In genomic region chr17:40534431-40535189, GRCh38 we compare ENCODE assay signal across 11 cellular contexts. TPM values are rescaled to one million over a fixed set of nuclear protein-coding genes. Genes with fewer than 3 reads are reported as not detected.
DNase-seq lines count a peak whose midpoint lies in the region; TF ChIP-seq lines count a peak whose summit lies in the region.
"Had no signal": no experiment of that assay in that cellular context is flagged by ENCODE, and none has a peak within 500 bp of the region (broad histone marks: within the 10 kb centered on the region; RNA-seq: fewer than 3 reads in every experiment).

No MANE protein-coding gene starts in this region.

- peaks cover 64 to 97% (median 79%) of the 10 kb centered on the region in 4 donors for H3K4me1 Mint-ChIP-seq in CD4-positive, alpha-beta memory T cell

- H3K9me3 Mint-ChIP-seq in CD4-positive, alpha-beta memory T cell = peaks cover 0 to 7% (median 3%) of the 10 kb centered on the region in 8 donors
- H3K9me3 Mint-ChIP-seq: neural progenitor cell had no signal

- peaks cover 90% of the 10 kb centered on the region for H3K4me1 ChIP-seq in CD4-positive, alpha-beta memory T cell (ENCODE audit: insufficient read depth, low read length)
- H3K4me1 ChIP-seq: neural progenitor cell had no signal

- H3K27ac Mint-ChIP-seq in CD4-positive, alpha-beta memory T cell = peak overlapping the region; percentile 93 to 100 (median 98)
- H3K27ac Mint-ChIP-seq: neural progenitor cell had no signal

- no peaks in the 10 kb centered on the region for H3K36me3 ChIP-seq in CD4-positive, alpha-beta memory T cell (ENCODE audit: insufficient read depth, low read length)
- H3K36me3 ChIP-seq: neural progenitor cell had no signal

- CTCF ChIA-PET in CD4-positive, alpha-beta memory T cell (lab: Charles Lee; ENCODE audit: partially characterized antibody) = interaction anchor here (0.8 to 19.9 kb wide), 23 partner anchors 8 to 232 kb away, joined by 3 to 512 read pairs (median 10); partner anchors contain the start of genes CCR7, IGFBP4 and TOP2A

- H3K9me3 ChIP-seq in CD4-positive, alpha-beta memory T cell (ENCODE audit: control insufficient read depth in 1 of 2, low read length in 2 of 2) = no peaks in the 10 kb centered on the region

- H3K27me3 Mint-ChIP-seq in CD4-positive, alpha-beta memory T cell = peaks cover 0 to 2% of the 10 kb centered on the region in 2 donors

- peak overlapping the region in 1 of 2 donors; percentile 50 for H3K4me3 ChIP-seq in CD4-positive, alpha-beta memory T cell (ENCODE audit: low read length in 2 of 2)
- no peak overlapping the region for H3K4me3 ChIP-seq in coronary artery
- H3K4me3 ChIP-seq: neural progenitor cell had no signal

- TF ChIP-seq CTCF in coronary artery (IDR thresholded peaks at IDR 0.05) = no peak

- POLR2A ChIA-PET in CD4-positive, alpha-beta memory T cell (lab: Charles Lee; ENCODE audit: partially characterized antibody) = interaction anchor here (0.9 to 24.9 kb wide), 12 partner anchors 12 to 220 kb away, joined by 3 to 1088 read pairs (median 28); partner anchors contain the start of genes CCR7, IGFBP4 and TOP2A

- H3K27ac ChIP-seq in CD4-positive, alpha-beta memory T cell (ENCODE audit: low read depth, low read length) = peak overlapping the region; percentile 47
- H3K27ac ChIP-seq in epithelial cell of prostate (peak overlapping the region; percentile 73), coronary artery (peak overlapping the region in 1 of 2 donors; percentile 69)
- H3K27ac ChIP-seq: neural progenitor cell had no signal

- H3K4me3 Mint-ChIP-seq in CD4-positive, alpha-beta memory T cell = peak overlapping the region in 1 of 8 donors; percentile 32
- H3K4me3 Mint-ChIP-seq: neural progenitor cell had no signal

- intact Hi-C loops in CD4-positive, alpha-beta memory T cell (cut with micrococcal nuclease) = loop anchor here (5.0 to 10.0 kb wide), 2 partner anchors 232 to 330 kb away; no protein-coding TSS in a partner anchor
- intact Hi-C loops in posterior vena cava (cut with DNase I) = loop anchor here in 1 of 2 donors (5.0 to 10.0 kb wide), 3 partner anchors 92 to 170 kb away; partner anchors contain the start of genes GJD3 and IGFBP4

- peaks cover 0 to 4% of the 10 kb centered on the region in 2 donors for H3K36me3 Mint-ChIP-seq in CD4-positive, alpha-beta memory T cell
- H3K36me3 Mint-ChIP-seq: neural progenitor cell had no signal

- no peak for DNase-seq in CD4-positive, alpha-beta memory T cell
- DNase-seq in HT-29 (ENCODE audit: low spot score) = peak; percentile 44
- no peak for DNase-seq in epithelial cell of prostate (ENCODE audit: low read depth, low spot score)
- DNase-seq in posterior vena cava (ENCODE audit: low spot score) = peak; percentile 71
- no peak for DNase-seq in coronary artery (ENCODE audit: low spot score)
- no peak for DNase-seq in iPS-NIHi11 (ENCODE audit: low spot score)
- no peak for DNase-seq in GM19238 (ENCODE audit: insufficient read length, low spot score)
- DNase-seq: activated CD4-positive, alpha-beta T cell treated with anti-CD3 and anti-CD28 coated beads for 1 hour; GF-D8; NCI-H187 treated with DMSO at 0.1 percent for 48 hours had no signal

- no peaks in the 10 kb centered on the region for H3K27me3 ChIP-seq in CD4-positive, alpha-beta memory T cell (ENCODE audit: insufficient read depth, low read length)
- H3K27me3 ChIP-seq: neural progenitor cell had no signal

RNA-seq across cellular contexts. Expression of gene CCR7, which starts 30.7 kb away (rescaled TPM):
- total RNA-seq in CD4-positive, alpha-beta memory T cell = 100 to 1,000 TPM; 268 to 269 TPM
- polyA plus RNA-seq in CD4-positive, alpha-beta memory T cell = 100 to 1,000 TPM; 436 to 502 TPM
- not detected in 2 replicates for total RNA-seq in HT-29 (2014; rRNA removed; shearing (Covaris generic))
- total RNA-seq in posterior vena cava = under 1 TPM; 0.46 to 0.62 TPM

RNA-seq across cellular contexts. Expression of gene TNS4, which starts 33.2 kb away (rescaled TPM):
- total RNA-seq in CD4-positive, alpha-beta memory T cell = 1 to 10 TPM in 1 of 2 experiments, under 1 TPM in 1; 0.25 to 1.8 TPM
- polyA plus RNA-seq in CD4-positive, alpha-beta memory T cell = under 1 TPM; 0.18 to 0.33 TPM
- total RNA-seq in HT-29 (2014; rRNA removed; shearing (Covaris generic)) = 148 and 187 TPM in 2 replicates
- total RNA-seq in posterior vena cava = under 1 TPM; 0.14 to 0.38 TPM

Comparison
In these comparisons a context has a peak if more than half of its experiments do, and no peak if none do; other contexts are left out.
1. DNase-seq: peak in HT-29 (single experiment) and posterior vena cava (single experiment); none in CD4-positive, alpha-beta memory T cell (0 of 5), epithelial cell of prostate (single experiment), coronary artery (single experiment), iPS-NIHi11 (single experiment) and GM19238 (single experiment).
2. RNA of gene CCR7, which starts 30.7 kb away (total RNA-seq): 268 to 269 TPM in CD4-positive, alpha-beta memory T cell; 0.46 to 0.62 TPM in posterior vena cava and not detected in HT-29; every median in the first group is over 100 times any median in the second.
3. RNA of gene TNS4, which starts 33.2 kb away (total RNA-seq): 148 to 187 TPM in HT-29; 0.25 to 1.8 TPM in CD4-positive, alpha-beta memory T cell and 0.14 to 0.38 TPM in posterior vena cava; every median in the first group is over 10 times any median in the second.